1 cellular context compared by ENCODE assay signal in the genomic region with DNA sequence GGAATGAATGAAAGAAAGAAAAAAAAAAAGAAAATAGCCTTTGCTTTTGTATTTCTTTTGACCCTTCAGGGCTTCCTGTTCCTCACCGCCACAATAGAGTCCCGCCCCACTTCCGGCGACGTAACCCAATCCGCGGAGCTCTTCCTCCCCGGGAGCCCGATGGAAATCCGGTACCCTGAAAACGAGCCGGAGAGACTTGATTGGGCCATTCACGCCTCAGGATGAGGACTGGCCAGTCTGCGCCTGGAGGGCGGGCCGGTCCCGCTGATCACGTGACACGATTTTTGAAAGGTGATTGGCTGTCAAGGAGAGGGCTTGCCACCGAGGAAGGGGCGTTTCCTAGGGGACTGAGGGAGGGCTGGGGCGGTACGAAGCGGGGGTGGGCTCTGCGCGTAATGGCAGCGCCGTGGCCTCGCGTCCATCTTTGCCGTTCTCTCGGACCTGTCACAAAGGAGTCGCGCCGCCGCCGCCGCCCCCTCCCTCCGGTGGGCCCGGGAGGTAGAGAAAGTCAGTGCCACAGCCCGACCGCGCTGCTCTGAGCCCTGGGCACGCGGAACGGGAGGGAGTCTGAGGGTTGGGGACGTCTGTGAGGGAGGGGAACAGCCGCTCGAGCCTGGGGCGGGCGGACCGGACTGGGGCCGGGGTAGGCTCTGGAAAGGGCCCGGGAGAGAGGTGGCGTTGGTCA.
A peak's percentile ranks its signal among the peaks of the same experiment; 100 is the strongest.
TF ChIP-seq lines count a peak whose summit lies in the region.

A gene with protein sequence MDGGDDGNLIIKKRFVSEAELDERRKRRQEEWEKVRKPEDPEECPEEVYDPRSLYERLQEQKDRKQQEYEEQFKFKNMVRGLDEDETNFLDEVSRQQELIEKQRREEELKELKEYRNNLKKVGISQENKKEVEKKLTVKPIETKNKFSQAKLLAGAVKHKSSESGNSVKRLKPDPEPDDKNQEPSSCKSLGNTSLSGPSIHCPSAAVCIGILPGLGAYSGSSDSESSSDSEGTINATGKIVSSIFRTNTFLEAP (minus strand): TSS at position 95 of the 685 bp plus-strand sequence. CDS start 12,185 bp downstream, outside the sequence.
RSPRY1 (plus strand) TSS at position 385 of the 685 bp plus-strand sequence. CDS start 18,330 bp downstream, outside the sequence.

TF ChIP-seq in HepG2, 621 proteins besides CTCF, POLR2A, EP300 and RAD21 (continued from another document and continues in another):
- TF ChIP-seq ZNF326 (CRISPR knock-in tag; IDR thresholded peaks at IDR 0.05; ENCODE audit: borderline replicate concordance) (no peak), TARDBP (CRISPR knock-in tag; IDR thresholded peaks at IDR 0.05) (no peak), TFE3 (CRISPR knock-in tag; IDR thresholded peaks at IDR 0.05) (peak; percentile 77; the same call in 1 of the 2 replicates), AKAP8 (CRISPR knock-in tag; IDR thresholded peaks at IDR 0.05) (no peak), CAMTA2 (CRISPR knock-in tag; IDR thresholded peaks at IDR 0.05; ENCODE audit: borderline replicate concordance) (no peak), ZNF468 (CRISPR knock-in tag; IDR thresholded peaks at IDR 0.05) (no peak), EED (CRISPR knock-in tag; IDR thresholded peaks at IDR 0.05) (no peak; the same call in none of the 2 replicates), ZSCAN22 (CRISPR knock-in tag; IDR thresholded peaks at IDR 0.05) (no peak), ARID3A (IDR thresholded peaks at IDR 0.05; ENCODE audit: low read depth, low read length) (no peak), ZNF430 (CRISPR knock-in tag; IDR thresholded peaks at IDR 0.05) (0 out of 2 replicates have a peak, but pooled peaks have one; percentile 38), FOXO1 (CRISPR knock-in tag; IDR thresholded peaks at IDR 0.05) (peak; percentile 76), SSRP1 (CRISPR knock-in tag; IDR thresholded peaks at IDR 0.05) (no peak), ZBTB2 (CRISPR knock-in tag; IDR thresholded peaks at IDR 0.05; ENCODE audit: low read depth) (peak; percentile 84; the same call in 1 of the 2 replicates), ZNF20 (CRISPR knock-in tag; IDR thresholded peaks at IDR 0.05) (no peak), ZEB1 (IDR thresholded peaks at IDR 0.05; ENCODE audit: insufficient replicate concordance, low read depth) (no peak), ZNF770 (CRISPR knock-in tag; IDR thresholded peaks at IDR 0.05) (no peak), NFKB2 (CRISPR knock-in tag; IDR thresholded peaks at IDR 0.05; ENCODE audit: borderline replicate concordance) (peak; percentile 91; the same call in 1 of the 2 replicates), ZKSCAN8 (CRISPR knock-in tag; IDR thresholded peaks at IDR 0.05; ENCODE audit: borderline replicate concordance) (no peak), ZUFSP (CRISPR knock-in tag; IDR thresholded peaks at IDR 0.05; ENCODE audit: borderline replicate concordance) (no peak), HDAC1 (CRISPR knock-in tag; IDR thresholded peaks at IDR 0.05) (peak; percentile 91), CBX2 (IDR thresholded peaks at IDR 0.05; ENCODE audit: low read depth, low read length) (no peak), CBX2 (CRISPR knock-in tag; IDR thresholded peaks at IDR 0.05; ENCODE audit: low read depth) (0 out of 2 replicates have a peak, but pooled peaks have one; percentile 90), SP140L (CRISPR knock-in tag; IDR thresholded peaks at IDR 0.05; ENCODE audit: borderline replicate concordance) (no peak; the same call in 1 of the 2 replicates), ZSCAN25 (CRISPR knock-in tag; IDR thresholded peaks at IDR 0.05) (peak; percentile 79; the same call in 1 of the 2 replicates), ZNF703 (CRISPR knock-in tag; IDR thresholded peaks at IDR 0.05; ENCODE audit: borderline replicate concordance) (no peak), ZKSCAN5 (CRISPR knock-in tag; IDR thresholded peaks at IDR 0.05) (peak; percentile 75; the same call in 1 of the 2 replicates), GATA4 (IDR thresholded peaks at IDR 0.05; ENCODE audit: borderline replicate concordance, low read depth) (no peak)
- TF ChIP-seq, protein P1, sequence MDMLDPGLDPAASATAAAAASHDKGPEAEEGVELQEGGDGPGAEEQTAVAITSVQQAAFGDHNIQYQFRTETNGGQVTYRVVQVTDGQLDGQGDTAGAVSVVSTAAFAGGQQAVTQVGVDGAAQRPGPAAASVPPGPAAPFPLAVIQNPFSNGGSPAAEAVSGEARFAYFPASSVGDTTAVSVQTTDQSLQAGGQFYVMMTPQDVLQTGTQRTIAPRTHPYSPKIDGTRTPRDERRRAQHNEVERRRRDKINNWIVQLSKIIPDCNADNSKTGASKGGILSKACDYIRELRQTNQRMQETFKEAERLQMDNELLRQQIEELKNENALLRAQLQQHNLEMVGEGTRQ (IDR thresholded peaks at IDR 0.05; ENCODE audit: low read depth, low read length): peak; percentile 98
- TF ChIP-seq, protein P1 (CRISPR knock-in tag; IDR thresholded peaks at IDR 0.05; ENCODE audit: borderline replicate concordance): peak; percentile 93; the same call in 1 of the 2 replicates
- TF ChIP-seq, protein P2, sequence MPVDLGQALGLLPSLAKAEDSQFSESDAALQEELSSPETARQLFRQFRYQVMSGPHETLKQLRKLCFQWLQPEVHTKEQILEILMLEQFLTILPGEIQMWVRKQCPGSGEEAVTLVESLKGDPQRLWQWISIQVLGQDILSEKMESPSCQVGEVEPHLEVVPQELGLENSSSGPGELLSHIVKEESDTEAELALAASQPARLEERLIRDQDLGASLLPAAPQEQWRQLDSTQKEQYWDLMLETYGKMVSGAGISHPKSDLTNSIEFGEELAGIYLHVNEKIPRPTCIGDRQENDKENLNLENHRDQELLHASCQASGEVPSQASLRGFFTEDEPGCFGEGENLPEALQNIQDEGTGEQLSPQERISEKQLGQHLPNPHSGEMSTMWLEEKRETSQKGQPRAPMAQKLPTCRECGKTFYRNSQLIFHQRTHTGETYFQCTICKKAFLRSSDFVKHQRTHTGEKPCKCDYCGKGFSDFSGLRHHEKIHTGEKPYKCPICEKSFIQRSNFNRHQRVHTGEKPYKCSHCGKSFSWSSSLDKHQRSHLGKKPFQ (CRISPR knock-in tag; IDR thresholded peaks at IDR 0.05; ENCODE audit: insufficient replicate concordance): no peak
- TF ChIP-seq, protein P3, sequence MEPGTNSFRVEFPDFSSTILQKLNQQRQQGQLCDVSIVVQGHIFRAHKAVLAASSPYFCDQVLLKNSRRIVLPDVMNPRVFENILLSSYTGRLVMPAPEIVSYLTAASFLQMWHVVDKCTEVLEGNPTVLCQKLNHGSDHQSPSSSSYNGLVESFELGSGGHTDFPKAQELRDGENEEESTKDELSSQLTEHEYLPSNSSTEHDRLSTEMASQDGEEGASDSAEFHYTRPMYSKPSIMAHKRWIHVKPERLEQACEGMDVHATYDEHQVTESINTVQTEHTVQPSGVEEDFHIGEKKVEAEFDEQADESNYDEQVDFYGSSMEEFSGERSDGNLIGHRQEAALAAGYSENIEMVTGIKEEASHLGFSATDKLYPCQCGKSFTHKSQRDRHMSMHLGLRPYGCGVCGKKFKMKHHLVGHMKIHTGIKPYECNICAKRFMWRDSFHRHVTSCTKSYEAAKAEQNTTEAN (CRISPR knock-in tag; conservative IDR thresholded peaks at IDR 0.05): 0 out of 2 replicates have a peak, but pooled peaks have one; percentile 10
